In the genomic region with DNA sequence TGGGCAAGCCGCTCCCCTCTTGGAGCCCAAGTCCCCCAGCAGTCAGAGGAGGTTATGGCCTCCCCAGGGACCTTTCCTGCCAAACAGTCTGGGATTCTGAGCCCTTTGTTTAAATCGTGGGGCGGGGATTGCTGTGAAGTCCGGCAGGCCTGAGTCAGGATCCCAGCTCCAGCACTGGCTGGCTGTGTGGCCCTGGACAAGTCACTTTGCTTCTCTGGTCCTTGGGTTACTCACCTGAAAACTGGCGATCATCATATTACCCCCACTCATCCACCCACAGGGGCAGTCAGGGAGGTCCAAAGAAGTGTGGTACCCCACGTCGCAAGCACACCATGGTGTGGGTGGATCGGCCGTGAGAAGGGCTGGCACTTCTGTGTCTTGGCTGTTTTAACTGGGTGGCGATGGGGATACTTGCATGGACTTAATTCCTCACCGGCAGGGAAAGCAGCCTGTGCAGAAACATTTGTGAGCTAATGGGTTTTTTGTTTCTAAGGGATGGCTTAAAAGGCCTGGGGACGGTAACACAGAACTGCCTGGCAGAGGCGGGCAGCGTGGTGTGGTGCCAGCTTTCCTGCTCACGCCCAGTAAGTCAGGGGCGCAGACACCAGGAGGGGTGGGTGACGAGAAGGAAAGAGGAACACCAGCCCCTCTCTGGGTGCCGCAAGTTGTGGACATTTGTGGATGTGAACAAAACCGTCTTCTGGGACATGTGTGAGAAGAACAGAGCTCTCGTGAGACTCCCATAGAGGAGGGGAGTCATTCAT, we compare ENCODE assay signal across 20 cellular contexts. TPM values are rescaled to one million over a fixed set of nuclear protein-coding genes. Genes with fewer than 3 reads are reported as not detected.
DNase-seq lines count a peak whose midpoint lies in the region; ATAC-seq, FAIRE-seq and TF ChIP-seq lines count a peak whose summit lies in the region.
"Had no signal": no experiment of that assay in that cellular context is flagged by ENCODE, and none has a peak within 500 bp of the region (broad histone marks: within the 10 kb centered on the region; RNA-seq: fewer than 3 reads in every experiment).

No MANE protein-coding gene starts in this region.

- H3K4me1 Mint-ChIP-seq in activated naive CD8-positive, alpha-beta T cell treated with anti-CD3 and anti-CD28 coated beads, Interleukin-2, amount 10 ng/mL, durations not matched to agents 7 days and 5 days: peaks cover 49% of the 10 kb centered on the region
- H3K4me1 Mint-ChIP-seq in activated naive CD8-positive, alpha-beta T cell treated with anti-CD3 and anti-CD28 coated beads for 36 hours: peaks cover 35% of the 10 kb centered on the region
- peaks cover 36 to 62% (median 53%) of the 10 kb centered on the region in 3 donors for H3K4me1 Mint-ChIP-seq in T-cell
- H3K4me1 Mint-ChIP-seq in progenitor cell of endocrine pancreas (ENCODE audit: low read depth): no peaks in the 10 kb centered on the region

- H3K27ac Mint-ChIP-seq in activated naive CD8-positive, alpha-beta T cell treated with anti-CD3 and anti-CD28 coated beads, Interleukin-2, amount 10 ng/mL, durations not matched to agents 7 days and 5 days: peak overlapping the region; percentile 30
- H3K27ac Mint-ChIP-seq in activated naive CD8-positive, alpha-beta T cell treated with anti-CD3 and anti-CD28 coated beads for 36 hours: no peak overlapping the region
- H3K27ac Mint-ChIP-seq in T-cell (peak overlapping the region; percentile 16 to 52), progenitor cell of endocrine pancreas (no peak overlapping the region)
- H3K27ac Mint-ChIP-seq: WTC11 had no signal

- no peaks in the 10 kb centered on the region for H3K27me3 Mint-ChIP-seq in activated naive CD8-positive, alpha-beta T cell treated with anti-CD3 and anti-CD28 coated beads, Interleukin-2, amount 10 ng/mL, durations not matched to agents 7 days and 5 days
- H3K27me3 Mint-ChIP-seq in activated naive CD8-positive, alpha-beta T cell treated with anti-CD3 and anti-CD28 coated beads for 36 hours: no peaks in the 10 kb centered on the region
- H3K27me3 Mint-ChIP-seq in T-cell (no peaks in the 10 kb centered on the region), progenitor cell of endocrine pancreas (peaks cover 34% of the 10 kb centered on the region)

- peaks cover 0 to 9% of the 10 kb centered on the region in 2 donors for H3K4me1 ChIP-seq in kidney (ENCODE audit: control insufficient read depth in 1 of 2, insufficient read depth in 1 of 2, low read depth in 1 of 2, low read length in 2 of 2)
- H3K4me1 ChIP-seq: parathyroid adenoma, testis had no signal

- no peak for DNase-seq in activated naive CD8-positive, alpha-beta T cell treated with anti-CD3 and anti-CD28 coated beads, Interleukin-2, amount 10 ng/mL, durations not matched to agents 7 days and 5 days
- DNase-seq in activated naive CD8-positive, alpha-beta T cell treated with anti-CD3 and anti-CD28 coated beads for 36 hours: no peak
- no peak for DNase-seq in T-cell
- peak; percentile 48 for DNase-seq in kidney
- no peak for DNase-seq in progenitor cell of endocrine pancreas (ENCODE audit: low spot score, unreplicated experiment)
- DNase-seq in midbrain (lab: John Stamatoyannopoulos, UW): no peak
- DNase-seq: activated CD8-positive, alpha-beta memory T cell treated with anti-CD3 and anti-CD28 coated beads, Interleukin-2, amount 50 U/mL, for 4 hours; central memory CD4-positive, alpha-beta T cell; effector memory CD4-positive, alpha-beta T cell; heart right ventricle; NCI-H1930; NCI-H446 treated with DMSO at 0.1 percent for 48 hours; testis had no signal

- no peaks in the 10 kb centered on the region for H3K9me3 ChIP-seq in kidney (ENCODE audit: control insufficient read depth in 1 of 2, low read length in 2 of 2)
- H3K9me3 ChIP-seq: heart right ventricle, testis had no signal

- H3K36me3 ChIP-seq in kidney (ENCODE audit: control insufficient read depth in 1 of 2, insufficient read depth in 2 of 2, low read length in 2 of 2): no peaks in the 10 kb centered on the region
- H3K36me3 ChIP-seq: heart right ventricle had no signal

- H3K4me3 ChIP-seq in kidney (ENCODE audit: low read length in 2 of 2): no peak overlapping the region
- H3K4me3 ChIP-seq: GM12878, testis had no signal

- CTCF ChIA-PET in T-cell (lab: Charles Lee): interaction anchor here in 1 of 2 donors (1.0 kb wide), 1 partner anchor 15 kb away, joined by 3 read pairs; no protein-coding TSS in a partner anchor

- ATAC-seq in activated naive CD8-positive, alpha-beta T cell treated with anti-CD3 and anti-CD28 coated beads, Interleukin-2, amount 10 ng/mL, durations not matched to agents 7 days and 5 days (ENCODE audit: low read depth): no peak
- ATAC-seq in T-cell (replicated peaks in 1 of 4): no peak
- no peak for ATAC-seq in HG03439 (IDR thresholded peaks at IDR 0.05; ENCODE audit: unreplicated experiment)
- no peak for ATAC-seq in GM21717 (IDR thresholded peaks at IDR 0.05; ENCODE audit: unreplicated experiment)
- ATAC-seq: GM12878 had no signal

- H3K4me3 Mint-ChIP-seq in activated naive CD8-positive, alpha-beta T cell treated with anti-CD3 and anti-CD28 coated beads, Interleukin-2, amount 10 ng/mL, durations not matched to agents 7 days and 5 days: peak overlapping the region; percentile 88
- no peak overlapping the region for H3K4me3 Mint-ChIP-seq in activated naive CD8-positive, alpha-beta T cell treated with anti-CD3 and anti-CD28 coated beads for 36 hours
- H3K4me3 Mint-ChIP-seq in T-cell (peak overlapping the region; percentile 66 to 79 (median 74)), progenitor cell of endocrine pancreas (ENCODE audit: low read depth) (peak overlapping the region; percentile 69)

- POLR2A ChIA-PET in activated naive CD8-positive, alpha-beta T cell treated with anti-CD3 and anti-CD28 coated beads, Interleukin-2, amount 10 ng/mL, durations not matched to agents 7 days and 5 days (lab: Charles Lee): interaction anchor here (1.4 to 1.5 kb wide), 3 partner anchors 14 to 45 kb away, joined by 6 read pairs; no protein-coding TSS in a partner anchor
- POLR2A ChIA-PET in T-cell (lab: Charles Lee): no interaction called here

- no peak overlapping the region for H3K9ac ChIP-seq in kidney (ENCODE audit: low read length in 2 of 2)
- H3K9ac ChIP-seq: parathyroid adenoma had no signal

- H3K27ac ChIP-seq in kidney (ENCODE audit: low read depth in 2 of 2, low read length in 2 of 2): no peak overlapping the region
- H3K27ac ChIP-seq: heart right ventricle, HL-60, parathyroid adenoma, testis had no signal

- H3K9me3 Mint-ChIP-seq in activated naive CD8-positive, alpha-beta T cell treated with anti-CD3 and anti-CD28 coated beads, Interleukin-2, amount 10 ng/mL, durations not matched to agents 7 days and 5 days: no peaks in the 10 kb centered on the region
- H3K9me3 Mint-ChIP-seq in activated naive CD8-positive, alpha-beta T cell treated with anti-CD3 and anti-CD28 coated beads for 36 hours: no peaks in the 10 kb centered on the region
- H3K9me3 Mint-ChIP-seq in T-cell (no peaks in the 10 kb centered on the region), progenitor cell of endocrine pancreas (ENCODE audit: low read depth) (no peaks in the 10 kb centered on the region)
- H3K9me3 Mint-ChIP-seq: WTC11 had no signal

- intact Hi-C loops in kidney (cut with DNase I): no loop called here

- no peak for TF ChIP-seq CTCF in kidney (IDR thresholded peaks at IDR 0.05; ENCODE audit: borderline replicate concordance, extremely low read depth, insufficient read depth)
- TF ChIP-seq CTCF in progenitor cell of endocrine pancreas (IDR thresholded peaks at IDR 0.05; ENCODE audit: unreplicated experiment): no peak

- no peak for FAIRE-seq in kidney (lab: Jason Lieb, UNC)
- FAIRE-seq: GM12878, islet of Langerhans had no signal

- peaks cover 4% of the 10 kb centered on the region for H3K36me3 Mint-ChIP-seq in activated naive CD8-positive, alpha-beta T cell treated with anti-CD3 and anti-CD28 coated beads, Interleukin-2, amount 10 ng/mL, durations not matched to agents 7 days and 5 days
- no peaks in the 10 kb centered on the region for H3K36me3 Mint-ChIP-seq in activated naive CD8-positive, alpha-beta T cell treated with anti-CD3 and anti-CD28 coated beads for 36 hours
- H3K36me3 Mint-ChIP-seq in T-cell (no peaks in the 10 kb centered on the region), progenitor cell of endocrine pancreas (ENCODE audit: insufficient read depth) (no peaks in the 10 kb centered on the region)
- H3K36me3 Mint-ChIP-seq: WTC11 had no signal

RNA-seq across cellular contexts. Expression of gene PRR5, which starts 31.6 kb away (rescaled TPM):
- total RNA-seq in activated naive CD8-positive, alpha-beta T cell treated with anti-CD3 and anti-CD28 coated beads, Interleukin-2, amount 10 ng/mL, durations not matched to agents 7 days and 5 days: 10 to 100 TPM; 51.5 to 52.3 TPM
- 10 to 100 TPM; 22.3 to 24.6 TPM for total RNA-seq in activated naive CD8-positive, alpha-beta T cell treated with anti-CD3 and anti-CD28 coated beads for 36 hours
- total RNA-seq in T-cell: 10 to 100 TPM; 37.0 to 64.0 (median 58.7) TPM
- total RNA-seq in kidney: 24.0 TPM
- polyA plus RNA-seq in kidney (ENCODE audit: insufficient read depth, low read depth, low replicate concordance): 46.0 TPM
- total RNA-seq in progenitor cell of endocrine pancreas: 20.5 and 21.3 TPM in 2 replicates

Comparison
In these comparisons a context has a peak if more than half of its experiments do, and no peak if none do; other contexts are left out.
1. H3K27ac Mint-ChIP-seq: peak in activated naive CD8-positive, alpha-beta T cell treated with anti-CD3 and anti-CD28 coated beads, Interleukin-2, amount 10 ng/mL, durations not matched to agents 7 days and 5 days (single experiment) and T-cell (2 of 2); none in activated naive CD8-positive, alpha-beta T cell treated with anti-CD3 and anti-CD28 coated beads for 36 hours (single experiment) and progenitor cell of endocrine pancreas (single experiment).